8 cellular contexts compared by ENCODE assay signal in the genomic region with DNA sequence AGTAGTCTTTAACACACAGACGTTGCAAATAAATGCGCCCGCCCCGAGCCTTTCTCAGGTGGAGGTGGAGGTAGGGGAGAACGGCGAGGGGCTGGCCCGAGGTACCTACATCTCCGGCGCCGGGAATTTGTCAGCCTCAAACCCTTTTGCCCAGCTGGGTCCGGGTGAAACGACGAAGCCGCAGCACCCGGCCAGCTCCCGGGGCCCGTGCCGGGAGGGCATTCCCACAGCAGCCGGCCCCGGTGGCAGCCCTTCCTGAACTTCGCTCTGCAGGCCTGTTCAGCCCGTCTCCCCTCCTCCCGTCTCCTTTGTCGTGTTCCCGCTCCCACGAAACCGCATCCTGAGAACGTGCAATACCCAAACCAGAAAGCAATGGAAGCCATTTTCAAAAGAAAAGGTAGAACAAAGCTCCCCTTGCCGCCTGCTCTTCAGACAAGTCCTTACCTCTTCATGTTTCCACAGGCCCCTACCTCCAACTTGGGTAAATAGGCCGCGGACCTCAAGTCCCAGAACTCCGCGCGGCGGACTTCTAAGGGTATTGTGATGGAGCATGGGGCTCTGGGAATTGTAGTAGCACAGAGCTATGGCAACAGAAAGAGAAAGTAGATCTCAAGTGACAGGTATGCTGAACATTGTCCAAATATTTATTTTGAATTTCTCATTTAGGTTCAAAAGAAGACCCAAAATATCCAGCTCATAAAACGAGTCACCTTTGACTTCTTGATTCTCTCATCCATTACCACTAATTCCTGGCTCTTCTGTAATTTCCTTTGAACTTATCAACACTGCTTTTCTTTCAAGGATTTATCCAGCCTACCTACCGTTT. TPM values are rescaled to one million over a fixed set of nuclear protein-coding genes. Genes with fewer than 3 reads are reported as not detected.
A peak's percentile ranks its signal among the peaks of the same experiment; 100 is the strongest.
DNase-seq lines count a peak whose midpoint lies in the region; ATAC-seq and TF ChIP-seq lines count a peak whose summit lies in the region.

A gene (minus strand): TSS at position 501 of the 826 bp plus-strand sequence. CDS start 49 bp downstream, at position 452.

- no peak for TF ChIP-seq POLR2A in spleen (IDR thresholded peaks at IDR 0.05)

- 1 to 33% (median 1%) methylated on average over 16 to 37 of the region's 37 CpGs for WGBS in spleen, 5 donors

- in situ Hi-C loops in ACHN (cut with HindIII; ENCODE audit: low pct_ligation_motif_present, low pct_unique_long_range_greater_than_20kb, low sequenced_read_pairs) = no loop called here

- ATAC-seq in GM18907 (IDR thresholded peaks at IDR 0.05; ENCODE audit: unreplicated experiment) (peak; percentile 100), HG03159 (IDR thresholded peaks at IDR 0.05; ENCODE audit: unreplicated experiment) (peak; percentile 98)

- peaks cover 5 to 12% (median 11%) of the 10 kb centered on the region in 6 donors for H3K4me1 ChIP-seq in spleen

- DNase-seq in ACHN (peak; percentile 70), NCI-H2196 treated with DMSO at 0.1 percent for 48 hours (lab: John Stamatoyannopoulos, UW; ENCODE audit: unreplicated experiment) (peak; percentile 52), iris pigment epithelial cell (ENCODE audit: low read depth) (peak; percentile 80), spleen (peak; percentile 91)
- peak; percentile 12 to 49 (median 35) for DNase-seq in activated CD4-positive, CD25-positive, alpha-beta regulatory T cell (lab: John Stamatoyannopoulos, UW)
- DNase-seq in central memory CD4-positive, alpha-beta T cell = peak; percentile 74

- intact Hi-C loops in spleen (cut with DNase I; ENCODE audit: low total_unique reads) = no loop called here

- H3K27me3 ChIP-seq in spleen (replicated peaks in 1 of 7) = no peaks in the 10 kb centered on the region

- H3K36me3 ChIP-seq in spleen = peaks cover 0 to 32% (median 9%) of the 10 kb centered on the region in 6 donors

- H3K9me3 ChIP-seq in spleen = no peaks in the 10 kb centered on the region

- H3K27ac ChIP-seq in spleen = peak within 1 kb of the TSS in 7 of 8 donors; percentile 47 to 82 (median 78)

- peak within 1 kb of the TSS; percentile 53 to 85 (median 58) for H3K4me3 ChIP-seq in spleen

- no peak for TF ChIP-seq CTCF in spleen (IDR thresholded peaks at IDR 0.05 in 8 of 11, conservative IDR thresholded peaks at IDR 0.05 in 3 of 11)

RNA-seq across cellular contexts. Expression of the gene that starts here (rescaled TPM):
- 10 to 100 TPM; 15.3 to 26.4 (median 19.2) TPM for total RNA-seq in spleen
- 1 to 10 TPM; 2.3 to 3.7 (median 3.0) TPM for polyA plus RNA-seq in spleen

Comparison
In these comparisons a context has a peak if more than half of its experiments do, and no peak if none do; other contexts are left out.
1. Peak in every context shown above with its lines: DNase-seq, ATAC-seq, H3K4me3 ChIP-seq and H3K27ac ChIP-seq.
2. DNase-seq: peak in every context shown above with its lines; median percentile 91 in spleen; 80 in iris pigment epithelial cell; 74 in central memory CD4-positive, alpha-beta T cell; 70 in ACHN; 52 in NCI-H2196 treated with DMSO at 0.1 percent for 48 hours; 35 in activated CD4-positive, CD25-positive, alpha-beta regulatory T cell.